In genomic region chrX:16653424-16653823, GRCh38 we compare ENCODE assay signal across 22 cellular contexts. TPM values are rescaled to one million over a fixed set of nuclear protein-coding genes. Genes with fewer than 3 reads are reported as not detected.
DNase-seq lines count a peak whose midpoint lies in the region; ATAC-seq and TF ChIP-seq lines count a peak whose summit lies in the region.
"Had no signal": no experiment of that assay in that cellular context is flagged by ENCODE, and none has a peak within 500 bp of the region (broad histone marks: within the 10 kb centered on the region; RNA-seq: fewer than 3 reads in every experiment).

No MANE protein-coding gene starts in this region.

- intact Hi-C loops in IMR-90 (cut with micrococcal nuclease), result no loop called here
- intact Hi-C loops in colonic mucosa (cut with DNase I), result no loop called here
- intact Hi-C loops in mucosa of descending colon (cut with DNase I, micrococcal nuclease), result no loop called here
- intact Hi-C loops in A673 (cut with micrococcal nuclease; ENCODE audit: unreplicated experiment), result no loop called here

- H3K27me3 ChIP-seq in IMR-90 (ENCODE audit: control insufficient read depth, insufficient read depth, low read length) (peaks cover 3% of the 10 kb centered on the region; the same call in 1 of the 2 replicates), colonic mucosa (no peaks in the 10 kb centered on the region), A673 (replicated peaks; ENCODE audit: insufficient read depth, low read depth, low read length, poor library complexity) (peaks cover 7% of the 10 kb centered on the region)
- H3K27me3 ChIP-seq: SJCRH30 had no signal

- peak overlapping the region; percentile 87 for H3K4ac ChIP-seq in IMR-90 (ENCODE audit: low read depth, low read length)

- dilution Hi-C loops in IMR-90 (cut with HindIII; ENCODE audit: low sequenced_read_pairs, unreplicated experiment), result no loop called here

- no peak overlapping the region for H3K27ac Mint-ChIP-seq in HFFc6
- H3K27ac Mint-ChIP-seq: CD4-positive, alpha-beta memory T cell had no signal

- peak overlapping the region; percentile 52 for H4K91ac ChIP-seq in IMR-90 (ENCODE audit: insufficient read depth, low read depth, low read length)

- H2BK120ac ChIP-seq in IMR-90 (ENCODE audit: low read depth, low read length), result peak overlapping the region; percentile 88

- H2BK15ac ChIP-seq in IMR-90 (ENCODE audit: low read depth, low read length), result peak overlapping the region; percentile 83; the same call in 1 of the 3 replicates

- no peaks in the 10 kb centered on the region for H3K9me3 Mint-ChIP-seq in HFFc6

- peaks cover 0 to 27% of the 10 kb centered on the region in 2 experiments; a peak in 2 of 4 replicates for H3K79me1 ChIP-seq in IMR-90 (ENCODE audit: low read depth in 1 of 2, low read length in 2 of 2)

- H2AK9ac ChIP-seq in IMR-90 (replicated peaks; ENCODE audit: low read depth, low read length, poor library complexity), result peak overlapping the region; percentile 44

- CTCF ChIA-PET in IMR-90 (lab: Yijun Ruan, JAX) (no interaction called here), A673 (lab: Charles Lee) (no interaction called here)

- H3K27ac ChIP-seq in IMR-90 (ENCODE audit: insufficient read depth, low read length) (no peak overlapping the region), colonic mucosa (peak overlapping the region; percentile 46), A673 (ENCODE audit: low read depth, low read length, poor library complexity, severe bottlenecking) (no peak overlapping the region)
- H3K27ac ChIP-seq: BLaER1, PC-9, SJCRH30 had no signal

- peaks cover 31% of the 10 kb centered on the region for H3K4me1 Mint-ChIP-seq in HFFc6 (ENCODE audit: low read depth)
- H3K4me1 Mint-ChIP-seq: CD4-positive, alpha-beta memory T cell had no signal

- ATAC-seq in IMR-90 (ENCODE audit: low read depth) (no peak), mucosa of descending colon (peak; percentile 84)
- ATAC-seq: GM12878 had no signal

- no peaks in the 10 kb centered on the region for H3K27me3 Mint-ChIP-seq in HFFc6 (ENCODE audit: insufficient read depth)
- H3K27me3 Mint-ChIP-seq: CD4-positive, alpha-beta memory T cell had no signal

- H2AK5ac ChIP-seq in IMR-90 (ENCODE audit: low read depth, low read length), result peak overlapping the region; percentile 89; the same call in 1 of the 2 replicates

- in situ Hi-C loops in IMR-90 (cut with MboI; ENCODE audit: low sequenced_read_pairs), result no loop called here

- POLR2A ChIA-PET in IMR-90 (lab: Charles Lee; ENCODE audit: unreplicated experiment), result no interaction called here
- POLR2A ChIA-PET in A673 (lab: Charles Lee; ENCODE audit: low non-redundant PET), result no interaction called here

- peak overlapping the region; percentile 1; the same call in 1 of the 2 replicates for H3K56ac ChIP-seq in IMR-90 (ENCODE audit: extremely low read depth, insufficient read depth, low read length)

- H3K14ac ChIP-seq in IMR-90 (replicated peaks; ENCODE audit: low read depth, low read length), result peak overlapping the region; percentile 85; the same call in 1 of the 2 replicates

- no peak overlapping the region for H3K4me3 Mint-ChIP-seq in HFFc6
- H3K4me3 Mint-ChIP-seq: CD4-positive, alpha-beta memory T cell had no signal

- no peak overlapping the region for H3K4me2 ChIP-seq in IMR-90 (ENCODE audit: low read depth, low read length)
- H3K4me2 ChIP-seq: BLaER1, PC-9 had no signal

- H4K20me1 ChIP-seq in IMR-90 (ENCODE audit: insufficient read depth, low read length), result no peaks in the 10 kb centered on the region

- no peak for TF ChIP-seq POLR2A in IMR-90 (IDR thresholded peaks at IDR 0.05; ENCODE audit: low read depth, low read length)

- WGBS in IMR-90 (ENCODE audit: extremely low coverage in 2 of 2, insufficient read length in 1 of 2), 2 experiments, result 56% methylated on average over 3 of the region's 7 CpGs; no CpG with 5 or more reads in 1 of the 2 experiments

- H3K9ac ChIP-seq in IMR-90 (ENCODE audit: low read depth, low read length), result no peak overlapping the region
- H3K9ac ChIP-seq in colonic mucosa (ENCODE audit: low read depth in 2 of 2, low read length in 2 of 2), result no peak overlapping the region
- H3K9ac ChIP-seq: BLaER1 had no signal

- peak overlapping the region; percentile 86 for H2BK20ac ChIP-seq in IMR-90 (ENCODE audit: low read depth, low read length)

- H3K9me1 ChIP-seq in IMR-90 (ENCODE audit: insufficient read depth, low read length), result no peaks in the 10 kb centered on the region; the same call in 1 of the 2 replicates

- H3K9me3 ChIP-seq in IMR-90 (ENCODE audit: control insufficient read depth, insufficient read depth, low read length) (no peaks in the 10 kb centered on the region), colonic mucosa (no peaks in the 10 kb centered on the region), mucosa of descending colon (no peaks in the 10 kb centered on the region), A673 (ENCODE audit: low read depth, low read length, poor library complexity, severe bottlenecking) (no peaks in the 10 kb centered on the region)
- H3K9me3 ChIP-seq: BLaER1, SJCRH30 had no signal

- peak overlapping the region; percentile 80 for H2BK5ac ChIP-seq in IMR-90 (ENCODE audit: low read depth, low read length, poor library complexity, severe bottlenecking)

- peak overlapping the region; percentile 72 for H3K23ac ChIP-seq in IMR-90 (ENCODE audit: low read depth, low read length)

- TF ChIP-seq RAD21 in IMR-90 (IDR thresholded peaks at IDR 0.05; ENCODE audit: low read length), result no peak

- TF ChIP-seq CTCF in IMR-90 (conservative IDR thresholded peaks at IDR 0.05; ENCODE audit: low read depth, low read length) (no peak), colonic mucosa (IDR thresholded peaks at IDR 0.05) (no peak), mucosa of descending colon (IDR thresholded peaks at IDR 0.05) (no peak), A673 (conservative IDR thresholded peaks at IDR 0.05; ENCODE audit: low read depth, low read length) (no peak), HFFc6 (IDR thresholded peaks at IDR 0.05) (no peak)

- H3K4me3 ChIP-seq in IMR-90 (ENCODE audit: insufficient read depth, low read depth, low read length) (no peak overlapping the region), colonic mucosa (no peak overlapping the region), mucosa of descending colon (no peak overlapping the region), A673 (ENCODE audit: low read depth, low read length, poor library complexity, severe bottlenecking) (no peak overlapping the region)
- H3K4me3 ChIP-seq: BLaER1, GM12878, PC-9, SJCRH30 had no signal

- peak overlapping the region; percentile 67 for H2AFZ ChIP-seq in IMR-90 (replicated peaks; ENCODE audit: low read length, poor library complexity)
- H2AFZ ChIP-seq: PC-9 had no signal

- H3K4me1 ChIP-seq in IMR-90 (ENCODE audit: control insufficient read depth, insufficient read depth, low read length), result peaks cover 12% of the 10 kb centered on the region
- H3K4me1 ChIP-seq in colonic mucosa, result no peaks in the 10 kb centered on the region
- no peaks in the 10 kb centered on the region for H3K4me1 ChIP-seq in mucosa of descending colon (ENCODE audit: low read depth)
- H3K4me1 ChIP-seq in A673 (ENCODE audit: insufficient read depth, low read length, poor library complexity, severe bottlenecking), result no peaks in the 10 kb centered on the region
- H3K4me1 ChIP-seq: BLaER1, SJCRH30 had no signal

- no TSS peak for BruUV-seq in IMR-90 (replicated peaks; lab: Mats Ljungman, UMichigan)
- BruUV-seq in A673 (replicated peaks; lab: Mats Ljungman, UMichigan), result no TSS peak

- no peaks in the 10 kb centered on the region for H3K36me3 ChIP-seq in IMR-90 (ENCODE audit: control insufficient read depth, insufficient read depth, low read length)
- H3K36me3 ChIP-seq in colonic mucosa, result no peaks in the 10 kb centered on the region
- no peaks in the 10 kb centered on the region for H3K36me3 ChIP-seq in mucosa of descending colon (ENCODE audit: low read depth)
- no peaks in the 10 kb centered on the region for H3K36me3 ChIP-seq in A673 (ENCODE audit: insufficient read depth, low read length, poor library complexity, severe bottlenecking)

- H3K18ac ChIP-seq in IMR-90 (ENCODE audit: low read depth, low read length), result peak overlapping the region; percentile 87

- H4K8ac ChIP-seq in IMR-90 (ENCODE audit: low read depth in 2 of 2, low read length in 2 of 2), result peak overlapping the region in 1 of 2 experiments; percentile 63; a peak in 2 of 4 replicates

- DNase-seq in A172 (ENCODE audit: low spot score) (peak; percentile 33), IMR-90 (no peak), colonic mucosa (peak; percentile 24), mucosa of descending colon (peak in 2 of 3 donors; percentile 41 to 69), A673 (ENCODE audit: low spot score) (no peak), T-helper 9 cell (no peak), NCI-H446 treated with DMSO at 0.1 percent for 48 hours (lab: John Stamatoyannopoulos, UW) (no peak), HFFc6 (no peak)
- DNase-seq: 8988T; Calu3; CD4-positive, alpha-beta memory T cell; GOT3; NCI-H1417 treated with DMSO at 0.1 percent for 48 hours; NCI-H1930; NCI-H226; NCI-H524 treated with DMSO at 0.1 percent for 48 hours; PC-9; SJCRH30 had no signal

- H3K36me3 Mint-ChIP-seq in HFFc6 (ENCODE audit: low read depth), result no peaks in the 10 kb centered on the region
- H3K36me3 Mint-ChIP-seq: CD4-positive, alpha-beta memory T cell had no signal

- H4K5ac ChIP-seq in IMR-90 (ENCODE audit: low read depth, low read length), result peak overlapping the region; percentile 89; the same call in 1 of the 2 replicates

TF ChIP-seq in IMR-90, 13 proteins besides CTCF, POLR2A, EP300 and RAD21 (continues in another document):
- TF ChIP-seq RCOR1 (IDR thresholded peaks at IDR 0.05; ENCODE audit: insufficient replicate concordance, low read length), result no peak
- TF ChIP-seq SMC3 (IDR thresholded peaks at IDR 0.05; ENCODE audit: low read depth, low read length), result no peak

RNA-seq across cellular contexts. Expression of gene S100G, which starts 3.5 kb away (rescaled TPM):
- not detected in 2 replicates for total RNA-seq in A172 (2014; rRNA removed; shearing (Covaris generic))
- total RNA-seq in IMR-90 (2012; rRNA removed), result not detected in 2 replicates
- not detected in 2 replicates for polyA plus RNA-seq in IMR-90 (2012; rRNA removed)
- polyA plus RNA-seq in IMR-90 (2012; cell fraction: cytosol; rRNA removed), result not detected in 2 replicates
- not detected in 2 replicates for polyA plus RNA-seq in IMR-90 (2012; cell fraction: nucleus; rRNA removed; ENCODE audit: low replicate concordance)
- total RNA-seq in colonic mucosa, result not detected
- not detected for total RNA-seq in mucosa of descending colon
- total RNA-seq in A673 (2021), result not detected in 2 replicates
- not detected for total RNA-seq in HFFc6 (2021; fragmentation: NEBNext Ultra II Directional; extraction: Animal tissue kit (Norgen Biotek cat#: 25700))
- total RNA-seq: Calu3; CD4-positive, alpha-beta memory T cell; GM12878; HT-29; M059J; PC-9; SJCRH30 had no signal
- polyA plus RNA-seq: CD4-positive, alpha-beta memory T cell; GM12878 had no signal

RNA-seq across cellular contexts. Expression of gene CTPS2, which starts 59.0 kb away (rescaled TPM):
- total RNA-seq in A172 (2014; rRNA removed; shearing (Covaris generic)), result 30.0 and 32.9 TPM in 2 replicates
- total RNA-seq in IMR-90 (2012; rRNA removed), result 13.1 and 16.1 TPM in 2 replicates
- polyA plus RNA-seq in IMR-90 (2012; rRNA removed), result 4.7 and 6.0 TPM in 2 replicates
- polyA plus RNA-seq in IMR-90 (2012; cell fraction: cytosol; rRNA removed), result 1.4 and 3.1 TPM in 2 replicates
- 1.7 and 10.1 TPM in 2 replicates for polyA plus RNA-seq in IMR-90 (2012; cell fraction: nucleus; rRNA removed; ENCODE audit: low replicate concordance)
- 10 to 100 TPM; 17.7 to 18.9 TPM for total RNA-seq in colonic mucosa
- total RNA-seq in mucosa of descending colon, result 10 to 100 TPM; 15.0 to 19.0 (median 16.0) TPM
- 15.6 and 20.5 TPM in 2 replicates for total RNA-seq in A673 (2021)
- total RNA-seq in HFFc6 (2021; fragmentation: NEBNext Ultra II Directional; extraction: Animal tissue kit (Norgen Biotek cat#: 25700)), result 1 to 10 TPM; 5.1 to 7.3 (median 6.5) TPM

Comparison
In these comparisons a context has a peak if more than half of its experiments do, and no peak if none do; other contexts are left out.
1. DNase-seq: peak in A172 (single experiment), colonic mucosa (single experiment) and mucosa of descending colon (2 of 3); none in IMR-90 (single experiment), A673 (single experiment), T-helper 9 cell (single experiment), NCI-H446 treated with DMSO at 0.1 percent for 48 hours (single experiment) and HFFc6 (single experiment).